Comparison of ENCODE assay signal across 24 cellular contexts in genomic region chr11:17538731-17539130, GRCh38. TPM values are rescaled to one million over a fixed set of nuclear protein-coding genes. Genes with fewer than 3 reads are reported as not detected.
"Had no signal": no experiment of that assay in that cellular context is flagged by ENCODE, and none has a peak within 500 bp of the region (broad histone marks: within the 10 kb centered on the region; RNA-seq: fewer than 3 reads in every experiment).

No MANE protein-coding gene starts in this region.

- H3K4me3 Mint-ChIP-seq: activated T-cell treated with anti-CD3 and anti-CD28 coated beads, Interleukin-2, amount 50 U/mL, for 72 hours; central memory CD8-positive, alpha-beta T cell; nephron progenitor cell; stimulated activated naive CD8-positive, alpha-beta T cell treated with anti-CD3 and anti-CD28 coated beads, Interleukin-15, Interleukin-2, amounts not matched to agents 100 ng/mL and 50 ng/mL, for 24 hours; type B pancreatic cell had no signal

- H3K4me3 ChIP-seq: coronary artery, gastrocnemius medialis, left ventricle myocardium inferior had no signal

- H3K9me3 Mint-ChIP-seq: activated T-cell treated with anti-CD3 and anti-CD28 coated beads, Interleukin-2, amount 50 U/mL, for 72 hours; central memory CD8-positive, alpha-beta T cell; nephron progenitor cell; stimulated activated naive CD8-positive, alpha-beta T cell treated with anti-CD3 and anti-CD28 coated beads, Interleukin-15, Interleukin-2, amounts not matched to agents 100 ng/mL and 50 ng/mL, for 24 hours; type B pancreatic cell had no signal

- H3K36me3 ChIP-seq: brain microvascular endothelial cell, gastrocnemius medialis, left ventricle myocardium inferior had no signal

- DNase-seq: activated CD4-positive, alpha-beta T cell treated with anti-CD3 and anti-CD28 coated beads for 1 hour; activated CD4-positive, alpha-beta T cell treated with anti-CD3 and anti-CD28 coated beads, Interleukin-2, amount 50 U/mL, for 4 hours; activated effector memory CD4-positive, alpha-beta T cell treated with anti-CD3 and anti-CD28 coated beads, Interleukin-2, amount 50 U/mL, for 16 hours; activated naive CD4-positive, alpha-beta T cell treated with anti-CD3 and anti-CD28 coated beads, Interleukin-2, amount 50 U/mL, for 16 hours; activated T-cell treated with anti-CD3 and anti-CD28 coated beads, Interleukin-2, amount 50 U/mL, for 72 hours; brain microvascular endothelial cell; erythroblast; gastrocnemius medialis; head of caudate nucleus; left ventricle myocardium inferior; mammary epithelial cell; midbrain; nephron progenitor cell had no signal

- H3K36me3 Mint-ChIP-seq: type B pancreatic cell had no signal

- H3K9me3 ChIP-seq: gastrocnemius medialis, left ventricle myocardium inferior had no signal

- H3K27ac ChIP-seq: brain microvascular endothelial cell, coronary artery, gastrocnemius medialis, left ventricle myocardium inferior, VCaP had no signal

- H3K27me3 ChIP-seq: gastrocnemius medialis had no signal

- H3K4me1 Mint-ChIP-seq: central memory CD8-positive, alpha-beta T cell had no signal

- H3K27ac Mint-ChIP-seq: activated T-cell treated with anti-CD3 and anti-CD28 coated beads, Interleukin-2, amount 50 U/mL, for 72 hours; nephron progenitor cell; progenitor cell of endocrine pancreas; stimulated activated naive CD8-positive, alpha-beta T cell treated with anti-CD3 and anti-CD28 coated beads, Interleukin-15, Interleukin-2, amounts not matched to agents 100 ng/mL and 50 ng/mL, for 24 hours; type B pancreatic cell had no signal

- H3K4me1 ChIP-seq: gastrocnemius medialis, left ventricle myocardium inferior had no signal

- ATAC-seq: activated T-cell treated with anti-CD3 and anti-CD28 coated beads, Interleukin-2, amount 50 U/mL, for 72 hours; gastrocnemius medialis had no signal

RNA-seq across cellular contexts. Expression of gene USH1C, which starts 5.5 kb away (rescaled TPM):
- total RNA-seq: activated CD8-positive, alpha-beta memory T cell treated with anti-CD3 and anti-CD28 coated beads for 36 hours; activated T-cell treated with anti-CD3 and anti-CD28 coated beads, Interleukin-2, amount 50 U/mL, for 72 hours; aorta; left ventricle myocardium inferior; mammary epithelial cell; myocyte had no signal
- polyA plus RNA-seq: mammary epithelial cell had no signal

RNA-seq across cellular contexts. Expression of gene OTOG, which starts 8.3 kb away (rescaled TPM):
- total RNA-seq: activated CD8-positive, alpha-beta memory T cell treated with anti-CD3 and anti-CD28 coated beads for 36 hours; activated T-cell treated with anti-CD3 and anti-CD28 coated beads, Interleukin-2, amount 50 U/mL, for 72 hours; aorta; gastrocnemius medialis; kidney epithelial cell; left ventricle myocardium inferior; mammary epithelial cell; omental fat pad had no signal
- polyA plus RNA-seq: aorta, mammary epithelial cell had no signal
